33 cellular contexts compared by ENCODE assay signal in genomic region chr11:91790873-91791468, GRCh38.
DNase-seq lines count a peak whose midpoint lies in the region; ATAC-seq, FAIRE-seq and TF ChIP-seq lines count a peak whose summit lies in the region.
"Had no signal": no experiment of that assay in that cellular context is flagged by ENCODE, and none has a peak within 500 bp of the region (broad histone marks: within the 10 kb centered on the region; RNA-seq: fewer than 3 reads in every experiment).

No MANE protein-coding gene starts in this region.

- no peak overlapping the region for H3K4me2 ChIP-seq in HepG2 (ENCODE audit: low read depth, low read length)
- H3K4me2 ChIP-seq: hepatocyte, SK-N-SH had no signal

- H3K4me3 Mint-ChIP-seq in WTC11 = no peak overlapping the region
- H3K4me3 Mint-ChIP-seq in mesothelial cell of epicardium = no peak overlapping the region
- H3K4me3 Mint-ChIP-seq: activated naive CD4-positive, alpha-beta T cell treated with anti-CD3 and anti-CD28 coated beads, Interleukin-2, amount 50 U/mL, for 24 hours; CD4-positive, alpha-beta T cell; T-helper 17 cell had no signal

- FAIRE-seq in HepG2 (lab: Jason Lieb, UNC) = no peak
- FAIRE-seq: bronchial epithelial cell, colon, GM18507, GM19239 had no signal

- H3K9me3 ChIP-seq in HepG2 (ENCODE audit: low read length) (peaks cover 23% of the 10 kb centered on the region), right lobe of liver (no peaks in the 10 kb centered on the region), suprapubic skin (no peaks in the 10 kb centered on the region)
- H3K9me3 ChIP-seq: gastrocnemius medialis, SK-N-SH, stomach, thyroid gland, vagina had no signal

- H3K9me3 Mint-ChIP-seq in WTC11 (peaks cover 6% of the 10 kb centered on the region; the same call in 1 of the 2 replicates), mesothelial cell of epicardium (peaks cover 5% of the 10 kb centered on the region)

- TF ChIP-seq CTCF in HepG2 (CRISPR knock-in tag; IDR thresholded peaks at IDR 0.05) (no peak), right lobe of liver (IDR thresholded peaks at IDR 0.05) (no peak), WTC11 (IDR thresholded peaks at IDR 0.05) (no peak), mesothelial cell of epicardium (IDR thresholded peaks at IDR 0.05; ENCODE audit: unreplicated experiment) (no peak), suprapubic skin (IDR thresholded peaks at IDR 0.05) (no peak)

- intact Hi-C loops in HepG2 (cut with micrococcal nuclease; ENCODE audit: unreplicated experiment) = no loop called here
- intact Hi-C loops in right lobe of liver (cut with DNase I) = no loop called here

- WGBS in HepG2 (ENCODE audit: low lambda C conversion rate) = 2% methylated on average over 5 of the region's 5 CpGs
- 54% methylated on average over 4 of the region's 5 CpGs for whole genome bisulfite sequencing in right lobe of liver (ENCODE audit: insufficient coverage, low coverage, low lambda C conversion rate, missing lambda C conversion rate)
- WGBS in suprapubic skin = 72% methylated on average over 5 of the region's 5 CpGs

- CTCF ChIA-PET in HepG2 (lab: Yijun Ruan, JAX; ENCODE audit: low intra/inter-chr PET ratio, low total read pairs) (no interaction called here), WTC11 (lab: Charles Lee) (no interaction called here)

- TF ChIP-seq POLR2A in HepG2 (IDR thresholded peaks at IDR 0.05; ENCODE audit: insufficient read depth in 1 of 2, low read depth in 2 of 2, low read length in 2 of 2) (no peak), right lobe of liver (IDR thresholded peaks at IDR 0.05) (no peak), suprapubic skin (IDR thresholded peaks at IDR 0.05) (no peak)

- H3K4me3 ChIP-seq in HepG2 (replicated peaks in 1 of 3; ENCODE audit: insufficient read depth in 1 of 3, low read depth in 2 of 3, low read length in 3 of 3) (no peak overlapping the region), right lobe of liver (no peak overlapping the region), suprapubic skin (no peak overlapping the region)
- H3K4me3 ChIP-seq: gastrocnemius medialis, hepatocyte, lung, stomach, thyroid gland, vagina had no signal

- BruUV-seq in HepG2 (replicated peaks; lab: Mats Ljungman, UMichigan) = no TSS peak

- ATAC-seq in HepG2 (no peak), right lobe of liver (no peak), WTC11 (no peak), HG03439 (IDR thresholded peaks at IDR 0.05; ENCODE audit: unreplicated experiment) (no peak)
- ATAC-seq: gastrocnemius medialis, PC-3, T-helper 17 cell had no signal

- H3K36me3 ChIP-seq in HepG2 (replicated peaks in 1 of 2; ENCODE audit: control insufficient read depth in 1 of 2, insufficient read depth in 2 of 2, low read length in 2 of 2) (no peaks in the 10 kb centered on the region), right lobe of liver (no peaks in the 10 kb centered on the region), suprapubic skin (no peaks in the 10 kb centered on the region)
- H3K36me3 ChIP-seq: gastrocnemius medialis, stomach, thyroid gland, vagina had no signal

- H3K27ac ChIP-seq in HepG2 (ENCODE audit: extremely low read length, insufficient read depth, low read length) = no peak overlapping the region
- H3K27ac ChIP-seq in right lobe of liver = no peak overlapping the region
- no peak overlapping the region for H3K27ac ChIP-seq in suprapubic skin
- H3K27ac ChIP-seq: gastrocnemius medialis, hepatocyte, stomach, thyroid gland, vagina, VCaP had no signal

- no peak overlapping the region for H3K9ac ChIP-seq in HepG2 (ENCODE audit: insufficient read depth, low read depth, low read length)
- H3K9ac ChIP-seq: SK-N-SH had no signal

- H3K4me1 ChIP-seq in HepG2 (ENCODE audit: insufficient read depth, low read length) (no peaks in the 10 kb centered on the region), right lobe of liver (peaks cover 0 to 10% (median 3%) of the 10 kb centered on the region in 4 donors), suprapubic skin (no peaks in the 10 kb centered on the region)
- H3K4me1 ChIP-seq: gastrocnemius medialis, thyroid gland had no signal

- DNase-seq in HepG2 (ENCODE audit: low spot score) = no peak
- no peak for DNase-seq in right lobe of liver
- DNase-seq in WTC11 (ENCODE audit: low spot score) = no peak
- DNase-seq in mesothelial cell of epicardium (ENCODE audit: low spot score in 2 of 2, unreplicated experiment in 2 of 2) = no peak
- DNase-seq in suprapubic skin (ENCODE audit: low spot score in 2 of 2) = no peak
- DNase-seq in hippocampal formation (lab: John Stamatoyannopoulos, UW) = no peak
- no peak for DNase-seq in NCI-H187 treated with DMSO at 0.1 percent for 48 hours (lab: John Stamatoyannopoulos, UW)
- DNase-seq: activated CD4-positive, alpha-beta T cell treated with anti-CD3 and anti-CD28 coated beads, Interleukin-2, amount 50 U/mL, for 1 hour; activated CD8-positive, alpha-beta memory T cell treated with anti-CD3 and anti-CD28 coated beads, Interleukin-2, amount 50 U/mL, for 48 hours; CD4-positive, alpha-beta T cell; EL; gastrocnemius medialis; GOT3; NCI-H1105; NCI-H187; NCI-H524 treated with DMSO at 0.1 percent for 48 hours; PC-3; stimulated activated CD4-positive, alpha-beta T cell treated with anti-CD3 and anti-CD28 coated beads, Interleukin-12 subunit alpha, Interleukin-12 subunit beta, amount 100 ng/mL, for 4 hours; stimulated activated CD4-positive, alpha-beta T cell treated with anti-CD3 and anti-CD28 coated beads, Interleukin-2, amount 100 ng/mL, for 48 hours; stomach; T-helper 17 cell; thyroid gland had no signal

- POLR2A ChIA-PET in HepG2 (lab: Yijun Ruan, JAX) (no interaction called here), WTC11 (lab: Charles Lee) (no interaction called here)

- TF ChIP-seq EP300 in HepG2 (IDR thresholded peaks at IDR 0.05; ENCODE audit: low read depth in 2 of 2, low read length in 2 of 2) (no peak), HepG2 (CRISPR knock-in tag; IDR thresholded peaks at IDR 0.05; ENCODE audit: borderline replicate concordance) (no peak), suprapubic skin (IDR thresholded peaks at IDR 0.05) (no peak)

- no peaks in the 10 kb centered on the region for H3K79me2 ChIP-seq in HepG2 (ENCODE audit: insufficient read depth, low read length)
- H3K79me2 ChIP-seq: hepatocyte had no signal

- H3K4me1 Mint-ChIP-seq in WTC11 (peaks cover 4% of the 10 kb centered on the region; the same call in 1 of the 2 replicates), mesothelial cell of epicardium (peaks cover 32% of the 10 kb centered on the region)
- H3K4me1 Mint-ChIP-seq: activated naive CD4-positive, alpha-beta T cell treated with anti-CD3 and anti-CD28 coated beads, Interleukin-2, amount 50 U/mL, for 24 hours; T-helper 17 cell had no signal

- no peak overlapping the region for H2AFZ ChIP-seq in HepG2 (ENCODE audit: low read length)
- H2AFZ ChIP-seq: hepatocyte had no signal

- no peaks in the 10 kb centered on the region for H4K20me1 ChIP-seq in HepG2 (ENCODE audit: insufficient read depth, low read length)

- in situ Hi-C loops in HepG2 (cut with HindIII; ENCODE audit: extremely low pct_ligation_motif_present, low pct_unique_long_range_greater_than_20kb) = no loop called here

- H3K27me3 Mint-ChIP-seq in WTC11 (ENCODE audit: low read depth) (no peaks in the 10 kb centered on the region), mesothelial cell of epicardium (ENCODE audit: low read depth) (no peaks in the 10 kb centered on the region)
- H3K27me3 Mint-ChIP-seq: activated naive CD4-positive, alpha-beta T cell treated with anti-CD3 and anti-CD28 coated beads, Interleukin-2, amount 50 U/mL, for 24 hours; CD4-positive, alpha-beta T cell; T-helper 17 cell had no signal

- H3K27ac Mint-ChIP-seq in WTC11 = peak overlapping the region; percentile 4; the same call in 1 of the 2 replicates
- H3K27ac Mint-ChIP-seq in mesothelial cell of epicardium = peak overlapping the region; percentile 52
- H3K27ac Mint-ChIP-seq: activated naive CD4-positive, alpha-beta T cell treated with anti-CD3 and anti-CD28 coated beads, Interleukin-2, amount 50 U/mL, for 24 hours; CD4-positive, alpha-beta T cell; T-helper 17 cell had no signal

- no peak for TF ChIP-seq RAD21 in HepG2 (CRISPR knock-in tag; IDR thresholded peaks at IDR 0.05)

- H3K36me3 Mint-ChIP-seq in WTC11 (no peaks in the 10 kb centered on the region), mesothelial cell of epicardium (no peaks in the 10 kb centered on the region)
- H3K36me3 Mint-ChIP-seq: activated naive CD4-positive, alpha-beta T cell treated with anti-CD3 and anti-CD28 coated beads, Interleukin-2, amount 50 U/mL, for 24 hours had no signal

- no peaks in the 10 kb centered on the region for H3K27me3 ChIP-seq in HepG2 (ENCODE audit: control insufficient read depth in 1 of 2, insufficient read depth in 2 of 2, low read length in 2 of 2)
- H3K27me3 ChIP-seq in right lobe of liver = no peaks in the 10 kb centered on the region
- H3K27me3 ChIP-seq in suprapubic skin = no peaks in the 10 kb centered on the region
- H3K27me3 ChIP-seq: gastrocnemius medialis, hepatocyte, stomach, thyroid gland, vagina had no signal

TF ChIP-seq in HepG2, 621 proteins besides CTCF, POLR2A, EP300 and RAD21:
- TF ChIP-seq, protein P1, sequence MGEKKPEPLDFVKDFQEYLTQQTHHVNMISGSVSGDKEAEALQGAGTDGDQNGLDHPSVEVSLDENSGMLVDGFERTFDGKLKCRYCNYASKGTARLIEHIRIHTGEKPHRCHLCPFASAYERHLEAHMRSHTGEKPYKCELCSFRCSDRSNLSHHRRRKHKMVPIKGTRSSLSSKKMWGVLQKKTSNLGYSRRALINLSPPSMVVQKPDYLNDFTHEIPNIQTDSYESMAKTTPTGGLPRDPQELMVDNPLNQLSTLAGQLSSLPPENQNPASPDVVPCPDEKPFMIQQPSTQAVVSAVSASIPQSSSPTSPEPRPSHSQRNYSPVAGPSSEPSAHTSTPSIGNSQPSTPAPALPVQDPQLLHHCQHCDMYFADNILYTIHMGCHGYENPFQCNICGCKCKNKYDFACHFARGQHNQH (CRISPR knock-in tag; IDR thresholded peaks at IDR 0.05) = no peak
- TF ChIP-seq ZNF782 (CRISPR knock-in tag; IDR thresholded peaks at IDR 0.05; ENCODE audit: borderline replicate concordance) (no peak), CREB1 (IDR thresholded peaks at IDR 0.05) (peak; percentile 47), CREB1 (CRISPR knock-in tag; IDR thresholded peaks at IDR 0.05) (no peak)
TF ChIP-seq in HepG2: peak in this region for 1.

TF ChIP-seq in WTC11, 78 proteins besides CTCF, POLR2A, EP300 and RAD21 (continues in another document):
- TF ChIP-seq GABPB1 (CRISPR knock-in tag; IDR thresholded peaks at IDR 0.05) (no peak), GTF2I (CRISPR knock-in tag; conservative IDR thresholded peaks at IDR 0.05) (no peak)
- TF ChIP-seq, protein P2, sequence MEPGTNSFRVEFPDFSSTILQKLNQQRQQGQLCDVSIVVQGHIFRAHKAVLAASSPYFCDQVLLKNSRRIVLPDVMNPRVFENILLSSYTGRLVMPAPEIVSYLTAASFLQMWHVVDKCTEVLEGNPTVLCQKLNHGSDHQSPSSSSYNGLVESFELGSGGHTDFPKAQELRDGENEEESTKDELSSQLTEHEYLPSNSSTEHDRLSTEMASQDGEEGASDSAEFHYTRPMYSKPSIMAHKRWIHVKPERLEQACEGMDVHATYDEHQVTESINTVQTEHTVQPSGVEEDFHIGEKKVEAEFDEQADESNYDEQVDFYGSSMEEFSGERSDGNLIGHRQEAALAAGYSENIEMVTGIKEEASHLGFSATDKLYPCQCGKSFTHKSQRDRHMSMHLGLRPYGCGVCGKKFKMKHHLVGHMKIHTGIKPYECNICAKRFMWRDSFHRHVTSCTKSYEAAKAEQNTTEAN (CRISPR knock-in tag; IDR thresholded peaks at IDR 0.05) = no peak
